In genomic region chr1:28517649-28517999, GRCh38 we compare ENCODE assay signal across 8 cellular contexts. TPM values are rescaled to one million over a fixed set of nuclear protein-coding genes. Genes with fewer than 3 reads are reported as not detected.
A peak's percentile ranks its signal among the peaks of the same experiment; 100 is the strongest.
DNase-seq lines count a peak whose midpoint lies in the region; ATAC-seq and TF ChIP-seq lines count a peak whose summit lies in the region.

No MANE protein-coding gene starts in this region.

- no peaks in the 10 kb centered on the region for H3K27me3 ChIP-seq in HUES6 (ENCODE audit: control insufficient read depth, insufficient read depth, low read length)
- no peaks in the 10 kb centered on the region for H3K27me3 ChIP-seq in ascending aorta
- H3K27me3 ChIP-seq in left lung, result no peaks in the 10 kb centered on the region

- TF ChIP-seq CTCF in ascending aorta (IDR thresholded peaks at IDR 0.05), result no peak
- no peak for TF ChIP-seq CTCF in left lung (IDR thresholded peaks at IDR 0.05)
- no peak for TF ChIP-seq CTCF in type B pancreatic cell (conservative IDR thresholded peaks at IDR 0.05)

- no peaks in the 10 kb centered on the region for H3K9me3 ChIP-seq in HUES6 (ENCODE audit: control insufficient read depth, insufficient read depth, low read depth, low read length)
- H3K9me3 ChIP-seq in ascending aorta, result no peaks in the 10 kb centered on the region
- H3K9me3 ChIP-seq in left lung, result no peaks in the 10 kb centered on the region

- H3K4me1 ChIP-seq in HUES6 (ENCODE audit: control insufficient read depth, insufficient read depth, low read length) (peaks cover 30% of the 10 kb centered on the region), ascending aorta (peaks cover 9 to 13% of the 10 kb centered on the region in 2 donors), left lung (peaks cover 8 to 32% of the 10 kb centered on the region in 2 donors)

- DNase-seq in activated CD4-positive, alpha-beta T cell treated with anti-CD3 and anti-CD28 coated beads for 36 hours, result peak; percentile 31
- no peak for DNase-seq in activated CD4-positive, alpha-beta T cell treated with anti-CD3 and anti-CD28 coated beads for 4 hours
- DNase-seq in ascending aorta (ENCODE audit: low spot score in 2 of 2) (no peak), left lung (no peak), type B pancreatic cell (ENCODE audit: extremely low spot score, unreplicated experiment) (no peak), midbrain (lab: John Stamatoyannopoulos, UW) (no peak), NCI-H2029 (lab: John Stamatoyannopoulos, UW) (no peak)

- POLR2A ChIA-PET in activated CD4-positive, alpha-beta T cell treated with anti-CD3 and anti-CD28 coated beads for 36 hours (lab: Charles Lee), result interaction anchor here (2.4 kb wide), 1 partner anchor 131 kb away, joined by 7 read pairs; the partner anchor contains the start of gene RNU11

- H3K36me3 Mint-ChIP-seq in activated CD4-positive, alpha-beta T cell treated with anti-CD3 and anti-CD28 coated beads for 36 hours (ENCODE audit: low read depth), result peaks cover 38% of the 10 kb centered on the region
- peaks cover 18% of the 10 kb centered on the region for H3K36me3 Mint-ChIP-seq in type B pancreatic cell

- peak; percentile 13 for ATAC-seq in activated CD4-positive, alpha-beta T cell treated with anti-CD3 and anti-CD28 coated beads for 36 hours
- ATAC-seq in left lung, result peak; percentile 10

- H3K4me3 Mint-ChIP-seq in activated CD4-positive, alpha-beta T cell treated with anti-CD3 and anti-CD28 coated beads for 36 hours, result peak overlapping the region; percentile 77
- H3K4me3 Mint-ChIP-seq in type B pancreatic cell, result peak overlapping the region; percentile 87

- no peak overlapping the region; the same call in 1 of the 2 replicates for H3K27ac ChIP-seq in HUES6 (ENCODE audit: low read depth, low read length)
- peak overlapping the region; percentile 43 to 87 for H3K27ac ChIP-seq in ascending aorta
- peak overlapping the region; percentile 69 to 83 for H3K27ac ChIP-seq in left lung

- peak overlapping the region; percentile 98 for H3K9ac ChIP-seq in HUES6 (ENCODE audit: low read length)

- CTCF ChIA-PET in activated CD4-positive, alpha-beta T cell treated with anti-CD3 and anti-CD28 coated beads for 36 hours (lab: Charles Lee), result interaction anchor here (0.9 kb wide), 3 partner anchors 12 to 269 kb away, joined by 3 to 4 read pairs (median 3); partner anchors contain the start of gene RCC1

- H3K27ac Mint-ChIP-seq in activated CD4-positive, alpha-beta T cell treated with anti-CD3 and anti-CD28 coated beads for 36 hours, result peak overlapping the region; percentile 67
- peak overlapping the region; percentile 68 for H3K27ac Mint-ChIP-seq in type B pancreatic cell

- no peaks in the 10 kb centered on the region for H3K9me3 Mint-ChIP-seq in activated CD4-positive, alpha-beta T cell treated with anti-CD3 and anti-CD28 coated beads for 36 hours (ENCODE audit: low read depth)
- H3K9me3 Mint-ChIP-seq in type B pancreatic cell, result no peaks in the 10 kb centered on the region

- H3K27me3 Mint-ChIP-seq in activated CD4-positive, alpha-beta T cell treated with anti-CD3 and anti-CD28 coated beads for 36 hours, result no peaks in the 10 kb centered on the region
- H3K27me3 Mint-ChIP-seq in type B pancreatic cell, result no peaks in the 10 kb centered on the region

- H3K4me1 Mint-ChIP-seq in activated CD4-positive, alpha-beta T cell treated with anti-CD3 and anti-CD28 coated beads for 36 hours, result peaks cover 35% of the 10 kb centered on the region
- peaks cover 18% of the 10 kb centered on the region for H3K4me1 Mint-ChIP-seq in type B pancreatic cell (ENCODE audit: unreplicated experiment)

- intact Hi-C loops in activated CD4-positive, alpha-beta T cell treated with anti-CD3 and anti-CD28 coated beads for 36 hours (cut with DNase I, micrococcal nuclease), result loop anchor here in 1 of 2 experiments (5.0 kb wide), 1 partner anchor 220 kb away; the partner anchor contains the start of gene YTHDF2
- intact Hi-C loops in ascending aorta (cut with DNase I), result loop anchor here (5.0 kb wide), 1 partner anchor 220 kb away; the partner anchor contains the start of gene YTHDF2
- intact Hi-C loops in left lung (cut with DNase I), result loop anchor here in 1 of 2 donors (5.0 kb wide), 1 partner anchor 85 kb away; no protein-coding TSS in a partner anchor

- peaks cover 21% of the 10 kb centered on the region for H3K36me3 ChIP-seq in HUES6 (ENCODE audit: control insufficient read depth, insufficient read depth, low read length)
- peaks cover 19 to 24% of the 10 kb centered on the region in 2 donors for H3K36me3 ChIP-seq in ascending aorta
- peaks cover 0 to 28% of the 10 kb centered on the region in 2 donors for H3K36me3 ChIP-seq in left lung

- peak overlapping the region; percentile 75 for H3K4me3 ChIP-seq in HUES6 (ENCODE audit: low read depth, low read length)
- H3K4me3 ChIP-seq in ascending aorta, result peak overlapping the region; percentile 69 to 97
- peak overlapping the region in 1 of 2 donors; percentile 60 for H3K4me3 ChIP-seq in left lung

RNA-seq across cellular contexts. Expression of gene RCC1, which starts 11.8 kb away (rescaled TPM):
- 100 to 1,000 TPM; 103 to 107 TPM for total RNA-seq in activated CD4-positive, alpha-beta T cell treated with anti-CD3 and anti-CD28 coated beads for 36 hours
- total RNA-seq in ascending aorta (70.5 TPM), left lung (10 to 100 TPM; 35.5 to 36.3 TPM), type B pancreatic cell (ENCODE audit: low replicate concordance) (38.8 and 46.5 TPM in 2 replicates)

RNA-seq across cellular contexts. Expression of gene TRNAU1AP, which starts 35.3 kb away (rescaled TPM):
- total RNA-seq in activated CD4-positive, alpha-beta T cell treated with anti-CD3 and anti-CD28 coated beads for 36 hours, result 10 to 100 TPM; 50.7 to 60.2 TPM
- total RNA-seq in ascending aorta (11.0 TPM), left lung (10 to 100 TPM; 26.1 to 27.0 TPM), type B pancreatic cell (ENCODE audit: low replicate concordance) (26.9 and 33.7 TPM in 2 replicates)
